Comparison of ENCODE assay signal across 12 cellular contexts in genomic region chr4:70749313-70749712, GRCh38.
DNase-seq lines count a peak whose midpoint lies in the region; ATAC-seq lines count a peak whose summit lies in the region.
"Had no signal": no experiment of that assay in that cellular context is flagged by ENCODE, and none has a peak within 500 bp of the region (broad histone marks: within the 10 kb centered on the region; RNA-seq: fewer than 3 reads in every experiment).

No MANE protein-coding gene starts in this region.

- no peak overlapping the region for H3K4me3 Mint-ChIP-seq in stimulated activated naive CD8-positive, alpha-beta T cell treated with anti-CD3 and anti-CD28 coated beads, Interleukin-15, amount 100 ng/mL, for 72 hours
- no peak overlapping the region for H3K4me3 Mint-ChIP-seq in stimulated activated naive B cell treated with anti-CD40 and anti-IgM and Interleukin-4, amounts not matched to agents 10 μg/mL and 1 μg/mL and 100 μg/mL, for 72 hours
- H3K4me3 Mint-ChIP-seq: naive thymus-derived CD4-positive, alpha-beta T cell; stimulated activated naive CD8-positive, alpha-beta T cell treated with anti-CD3 and anti-CD28 coated beads, Interleukin-15, Interleukin-2, amounts not matched to agents 100 ng/mL and 50 ng/mL, for 24 hours had no signal

- no peak for DNase-seq in stimulated activated naive CD8-positive, alpha-beta T cell treated with anti-CD3 and anti-CD28 coated beads, Interleukin-15, amount 100 ng/mL, for 72 hours
- DNase-seq in stimulated activated naive CD8-positive, alpha-beta T cell treated with anti-CD3 and anti-CD28 coated beads, Interleukin-15, Interleukin-2, amounts not matched to agents 100 U/mL and 50 U/mL, for 24 hours, result no peak
- no peak for DNase-seq in stimulated activated naive B cell treated with anti-CD40 and anti-IgM and Interleukin-4, amounts not matched to agents 10 μg/mL and 1 μg/mL and 100 μg/mL, for 72 hours
- DNase-seq in NOMO-1 (lab: John Stamatoyannopoulos, UW; ENCODE audit: unreplicated experiment in 2 of 2), result no peak
- no peak for DNase-seq in AG08395 (ENCODE audit: low spot score)
- DNase-seq in activated effector memory CD4-positive, alpha-beta T cell treated with Interleukin-2 at 50 U/mL for 16 hours, result no peak
- DNase-seq: naive thymus-derived CD4-positive, alpha-beta T cell; NCI-H510A treated with DMSO at 0.1 percent for 48 hours; stimulated activated CD4-positive, alpha-beta T cell treated with anti-CD3 and anti-CD28 coated beads, Interleukin-12 subunit alpha, Interleukin-12 subunit beta, amount 100 ng/mL, for 4 hours had no signal

- ATAC-seq in stimulated activated naive CD8-positive, alpha-beta T cell treated with anti-CD3 and anti-CD28 coated beads, Interleukin-15, amount 100 ng/mL, for 72 hours, result peak; percentile 94
- ATAC-seq in stimulated activated naive CD8-positive, alpha-beta T cell treated with anti-CD3 and anti-CD28 coated beads, Interleukin-15, Interleukin-2, amounts not matched to agents 100 U/mL and 50 U/mL, for 24 hours, result no peak
- ATAC-seq in GM21737 (IDR thresholded peaks at IDR 0.05; ENCODE audit: unreplicated experiment) (peak; percentile 71), HG03175 (IDR thresholded peaks at IDR 0.05; ENCODE audit: unreplicated experiment) (peak; percentile 89)
- peak; percentile 81 to 89 for ATAC-seq in stimulated activated naive B cell treated with anti-CD40 and anti-IgM and Interleukin-4, amounts not matched to agents 10 μg/mL and 1 μg/mL and 100 μg/mL, for 72 hours (replicated peaks)
- ATAC-seq: naive thymus-derived CD4-positive, alpha-beta T cell had no signal

- H3K36me3 Mint-ChIP-seq in stimulated activated naive B cell treated with anti-CD40 and anti-IgM and Interleukin-4, amounts not matched to agents 10 μg/mL and 1 μg/mL and 100 μg/mL, for 72 hours, result peaks cover 1 to 14% of the 10 kb centered on the region in 2 donors

- no peaks in the 10 kb centered on the region for H3K9me3 Mint-ChIP-seq in stimulated activated naive CD8-positive, alpha-beta T cell treated with anti-CD3 and anti-CD28 coated beads, Interleukin-15, amount 100 ng/mL, for 72 hours
- no peaks in the 10 kb centered on the region for H3K9me3 Mint-ChIP-seq in stimulated activated naive B cell treated with anti-CD40 and anti-IgM and Interleukin-4, amounts not matched to agents 10 μg/mL and 1 μg/mL and 100 μg/mL, for 72 hours
- H3K9me3 Mint-ChIP-seq: stimulated activated naive CD8-positive, alpha-beta T cell treated with anti-CD3 and anti-CD28 coated beads, Interleukin-15, Interleukin-2, amounts not matched to agents 100 ng/mL and 50 ng/mL, for 24 hours had no signal

- no peaks in the 10 kb centered on the region for H3K27me3 Mint-ChIP-seq in stimulated activated naive CD8-positive, alpha-beta T cell treated with anti-CD3 and anti-CD28 coated beads, Interleukin-15, amount 100 ng/mL, for 72 hours
- no peaks in the 10 kb centered on the region for H3K27me3 Mint-ChIP-seq in stimulated activated naive B cell treated with anti-CD40 and anti-IgM and Interleukin-4, amounts not matched to agents 10 μg/mL and 1 μg/mL and 100 μg/mL, for 72 hours
- H3K27me3 Mint-ChIP-seq: stimulated activated naive CD8-positive, alpha-beta T cell treated with anti-CD3 and anti-CD28 coated beads, Interleukin-15, Interleukin-2, amounts not matched to agents 100 ng/mL and 50 ng/mL, for 24 hours had no signal

- no peak overlapping the region for H3K27ac Mint-ChIP-seq in stimulated activated naive CD8-positive, alpha-beta T cell treated with anti-CD3 and anti-CD28 coated beads, Interleukin-15, amount 100 ng/mL, for 72 hours
- H3K27ac Mint-ChIP-seq in stimulated activated naive B cell treated with anti-CD40 and anti-IgM and Interleukin-4, amounts not matched to agents 10 μg/mL and 1 μg/mL and 100 μg/mL, for 72 hours, result no peak overlapping the region
- H3K27ac Mint-ChIP-seq: naive thymus-derived CD4-positive, alpha-beta T cell; stimulated activated naive CD8-positive, alpha-beta T cell treated with anti-CD3 and anti-CD28 coated beads, Interleukin-15, Interleukin-2, amounts not matched to agents 100 ng/mL and 50 ng/mL, for 24 hours had no signal

- H3K4me1 Mint-ChIP-seq in stimulated activated naive CD8-positive, alpha-beta T cell treated with anti-CD3 and anti-CD28 coated beads, Interleukin-15, amount 100 ng/mL, for 72 hours, result peaks cover 10% of the 10 kb centered on the region
- H3K4me1 Mint-ChIP-seq in stimulated activated naive B cell treated with anti-CD40 and anti-IgM and Interleukin-4, amounts not matched to agents 10 μg/mL and 1 μg/mL and 100 μg/mL, for 72 hours, result peaks cover 31 to 41% of the 10 kb centered on the region in 2 donors
